9 cellular contexts compared by ENCODE assay signal in the genomic region with DNA sequence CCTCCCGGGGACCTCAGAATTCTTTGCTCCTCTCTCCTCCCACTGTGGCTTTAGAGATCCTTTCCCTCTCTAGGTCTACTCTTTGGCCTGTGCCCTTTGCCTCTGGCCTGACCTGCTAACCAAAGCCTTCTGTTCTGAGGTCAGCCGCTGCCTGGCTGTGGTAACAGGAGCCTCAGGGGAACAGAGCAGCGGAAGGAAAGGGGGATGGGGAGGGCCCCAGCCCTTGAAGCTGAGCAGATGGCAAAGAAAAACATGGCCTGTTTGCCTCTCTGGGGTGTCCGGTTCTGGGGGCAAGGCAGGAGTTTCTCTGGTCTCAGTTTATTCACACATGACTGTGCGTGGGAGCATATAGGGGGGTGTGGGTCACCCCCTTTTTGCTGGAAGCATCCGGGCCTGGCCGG. TPM values are rescaled to one million over a fixed set of nuclear protein-coding genes. Genes with fewer than 3 reads are reported as not detected.
DNase-seq lines count a peak whose midpoint lies in the region; ATAC-seq, FAIRE-seq and TF ChIP-seq lines count a peak whose summit lies in the region.
"Had no signal": no experiment of that assay in that cellular context is flagged by ENCODE, and none has a peak within 500 bp of the region (broad histone marks: within the 10 kb centered on the region; RNA-seq: fewer than 3 reads in every experiment).

No MANE protein-coding gene starts in this region.

- no peak for TF ChIP-seq POLR2A in heart left ventricle (IDR thresholded peaks at IDR 0.05)

- H3K9me3 Mint-ChIP-seq in CD4-positive, alpha-beta T cell, result no peaks in the 10 kb centered on the region
- no peaks in the 10 kb centered on the region for H3K9me3 Mint-ChIP-seq in HFFc6
- H3K9me3 Mint-ChIP-seq in CD14-positive monocyte, result peaks cover 0 to 4% (median 0%) of the 10 kb centered on the region in 7 donors

- no peak overlapping the region for H3K4me3 ChIP-seq in heart left ventricle
- no peak overlapping the region for H3K4me3 ChIP-seq in upper lobe of right lung
- H3K4me3 ChIP-seq: body of pancreas had no signal

- WGBS in heart left ventricle, 4 donors, result 18 to 40% (median 26%) methylated on average over 7 of the region's 7 CpGs

- FAIRE-seq in GM19239 (lab: Jason Lieb, UNC), result peak; percentile 97

- no peaks in the 10 kb centered on the region for H3K27me3 ChIP-seq in CD4-positive, alpha-beta T cell (ENCODE audit: control insufficient read depth, insufficient read depth, low read length)
- H3K27me3 ChIP-seq in heart left ventricle, result peaks cover 0 to 46% (median 12%) of the 10 kb centered on the region in 9 donors
- peaks cover 12% of the 10 kb centered on the region for H3K27me3 ChIP-seq in upper lobe of right lung
- H3K27me3 ChIP-seq: body of pancreas had no signal

- no peaks in the 10 kb centered on the region for H3K27me3 Mint-ChIP-seq in CD4-positive, alpha-beta T cell
- H3K27me3 Mint-ChIP-seq in HFFc6 (ENCODE audit: insufficient read depth), result peaks cover 25% of the 10 kb centered on the region
- peaks cover 18 to 31% (median 20%) of the 10 kb centered on the region in 3 donors for H3K27me3 Mint-ChIP-seq in CD14-positive monocyte (ENCODE audit: low read depth in 3 of 3)

- H3K4me1 ChIP-seq in heart left ventricle (peaks cover 0 to 18% (median 0%) of the 10 kb centered on the region in 12 donors), upper lobe of right lung (no peaks in the 10 kb centered on the region)
- H3K4me1 ChIP-seq: body of pancreas had no signal

- intact Hi-C loops in CD4-positive, alpha-beta T cell (cut with DNase I, micrococcal nuclease), result no loop called here
- intact Hi-C loops in heart left ventricle (cut with DNase I) (no loop called here), upper lobe of right lung (cut with DNase I) (no loop called here), CD14-positive monocyte (cut with micrococcal nuclease) (no loop called here)

- TF ChIP-seq CTCF in CD4-positive, alpha-beta T cell (IDR thresholded peaks at IDR 0.05), result no peak
- no peak for TF ChIP-seq CTCF in heart left ventricle (IDR thresholded peaks at IDR 0.05)
- no peak for TF ChIP-seq CTCF in upper lobe of right lung (IDR thresholded peaks at IDR 0.05)
- TF ChIP-seq CTCF in HFFc6 (IDR thresholded peaks at IDR 0.05), result no peak
- no peak for TF ChIP-seq CTCF in CD14-positive monocyte (IDR thresholded peaks at IDR 0.05)

- H3K36me3 ChIP-seq in heart left ventricle, result no peaks in the 10 kb centered on the region
- H3K36me3 ChIP-seq in upper lobe of right lung, result no peaks in the 10 kb centered on the region

- CTCF ChIA-PET in CD4-positive, alpha-beta T cell (lab: Charles Lee), result no interaction called here

- no peak overlapping the region for H3K27ac ChIP-seq in CD4-positive, alpha-beta T cell (ENCODE audit: low read depth, low read length)
- no peak overlapping the region for H3K27ac ChIP-seq in heart left ventricle
- H3K27ac ChIP-seq in upper lobe of right lung, result no peak overlapping the region
- H3K27ac ChIP-seq: body of pancreas had no signal

- peak in 8 of 10 experiments; percentile 6 to 39 (median 14) for DNase-seq in CD4-positive, alpha-beta T cell
- peak; percentile 88 for DNase-seq in GM19239 (ENCODE audit: insufficient read length, low spot score)
- peak; percentile 68 for DNase-seq in UCSD-AML1 (lab: John Stamatoyannopoulos, UW; ENCODE audit: unreplicated experiment)
- DNase-seq in heart left ventricle, result peak; percentile 38 to 69 (median 53)
- no peak for DNase-seq in upper lobe of right lung
- DNase-seq in HFFc6, result no peak
- DNase-seq in CD14-positive monocyte (ENCODE audit: low spot score), result no peak

- H3K27ac Mint-ChIP-seq in CD4-positive, alpha-beta T cell, result peak overlapping the region; percentile 58
- H3K27ac Mint-ChIP-seq in HFFc6 (no peak overlapping the region), CD14-positive monocyte (no peak overlapping the region)

- POLR2A ChIA-PET in CD4-positive, alpha-beta T cell (lab: Charles Lee), result interaction anchor here (1.2 kb wide), 1 partner anchor 21 kb away, joined by 4 read pairs; no protein-coding TSS in a partner anchor

- no peaks in the 10 kb centered on the region for H3K9me3 ChIP-seq in CD4-positive, alpha-beta T cell (ENCODE audit: control insufficient read depth, low read length)
- H3K9me3 ChIP-seq in heart left ventricle (no peaks in the 10 kb centered on the region), upper lobe of right lung (no peaks in the 10 kb centered on the region)
- H3K9me3 ChIP-seq: body of pancreas had no signal

- ATAC-seq in CD4-positive, alpha-beta T cell (ENCODE audit: poor library complexity), result peak; percentile 56
- ATAC-seq in HG03354 (IDR thresholded peaks at IDR 0.05; ENCODE audit: poor library complexity, severe bottlenecking, unreplicated experiment) (peak; percentile 95), heart left ventricle (peak in 3 of 4 donors; percentile 44 to 76 (median 63)), upper lobe of right lung (peak; percentile 29)
- ATAC-seq: body of pancreas had no signal

- H3K36me3 Mint-ChIP-seq in CD4-positive, alpha-beta T cell (ENCODE audit: low read depth), result no peaks in the 10 kb centered on the region
- H3K36me3 Mint-ChIP-seq in HFFc6 (ENCODE audit: low read depth), result no peaks in the 10 kb centered on the region
- H3K36me3 Mint-ChIP-seq in CD14-positive monocyte, result no peaks in the 10 kb centered on the region

- H3K4me1 Mint-ChIP-seq in CD4-positive, alpha-beta T cell (ENCODE audit: low read depth), result peaks cover 24% of the 10 kb centered on the region
- H3K4me1 Mint-ChIP-seq in HFFc6 (ENCODE audit: low read depth) (peaks cover 15% of the 10 kb centered on the region), CD14-positive monocyte (peaks cover 12% of the 10 kb centered on the region)

- H3K4me3 Mint-ChIP-seq in CD4-positive, alpha-beta T cell, result peak overlapping the region; percentile 71
- no peak overlapping the region for H3K4me3 Mint-ChIP-seq in HFFc6
- H3K4me3 Mint-ChIP-seq in CD14-positive monocyte, result no peak overlapping the region

RNA-seq across cellular contexts. Expression of gene COL26A1, which starts 28.2 kb away (rescaled TPM):
- total RNA-seq in CD4-positive, alpha-beta T cell, result not detected
- 1 to 10 TPM in 1 of 9 donors, under 1 TPM in 1, not detected in 7; 0.08 to 2.1 TPM for total RNA-seq in heart left ventricle
- polyA plus RNA-seq in heart left ventricle, result not detected
- total RNA-seq in upper lobe of right lung, result 0.58 TPM
- not detected for total RNA-seq in HFFc6 (2021; fragmentation: NEBNext Ultra II Directional; extraction: Animal tissue kit (Norgen Biotek cat#: 25700))
- not detected for polyA plus RNA-seq in CD14-positive monocyte

Comparison
In these comparisons a context has a peak if more than half of its experiments do, and no peak if none do; other contexts are left out.
1. ATAC-seq: peak in every context shown above with its lines; median percentile 95 in HG03354; 63 in heart left ventricle; 56 in CD4-positive, alpha-beta T cell; 29 in upper lobe of right lung.
2. DNase-seq: peak in CD4-positive, alpha-beta T cell (8 of 10), GM19239 (single experiment), UCSD-AML1 (single experiment) and heart left ventricle (5 of 5); none in upper lobe of right lung (single experiment), HFFc6 (single experiment) and CD14-positive monocyte (single experiment).